Comparison of ENCODE assay signal across 8 cellular contexts in the genomic region with DNA sequence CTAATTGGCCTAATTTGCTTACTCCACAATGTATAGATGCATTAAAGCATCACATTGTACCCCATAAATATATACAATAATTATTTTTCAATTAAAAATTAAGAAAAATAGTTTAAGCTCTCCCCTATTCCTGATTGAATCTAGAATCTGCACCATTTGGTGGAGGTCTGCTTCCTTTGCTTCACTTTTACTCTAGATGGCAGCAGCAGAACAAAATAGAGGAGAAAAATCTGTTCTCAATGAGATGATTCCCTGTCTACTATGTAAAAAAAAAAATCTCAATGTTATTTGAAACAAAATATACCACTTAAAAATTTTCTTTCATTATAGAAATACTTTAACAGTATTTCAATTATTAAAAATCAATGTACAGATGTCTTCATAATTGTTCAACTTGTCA.
DNase-seq lines count a peak whose midpoint lies in the region; ATAC-seq and TF ChIP-seq lines count a peak whose summit lies in the region.

No MANE protein-coding gene starts in this region.

- H2AFZ ChIP-seq in Karpas-422 (ENCODE audit: low read length) = no peak overlapping the region

- no peaks in the 10 kb centered on the region for H3K9me2 ChIP-seq in Karpas-422 (replicated peaks; ENCODE audit: insufficient read depth, low read length)

- H3K9ac ChIP-seq in Karpas-422 (ENCODE audit: low read length) (no peak overlapping the region), colonic mucosa (ENCODE audit: low read depth in 2 of 2, low read length in 2 of 2) (no peak overlapping the region)

- peak; percentile 44 for DNase-seq in DMS153 treated with DMSO at 0.1 percent for 48 hours (lab: John Stamatoyannopoulos, UW; ENCODE audit: unreplicated experiment)
- peak; percentile 69 for DNase-seq in Karpas-422
- DNase-seq in left kidney (ENCODE audit: low read depth, low spot score) = peak; percentile 62
- DNase-seq in activated CD4-positive, alpha-beta memory T cell treated with anti-CD3 and anti-CD28 coated beads, Interleukin-2, amount 10 ng/mL, durations not matched to agents 7 days and 5 days = no peak
- no peak for DNase-seq in mucosa of descending colon
- DNase-seq in colonic mucosa = no peak

- H3K9me3 Mint-ChIP-seq in activated CD4-positive, alpha-beta memory T cell treated with anti-CD3 and anti-CD28 coated beads, Interleukin-2, amount 10 ng/mL, durations not matched to agents 7 days and 5 days = no peaks in the 10 kb centered on the region

- no peak overlapping the region for H3K27ac Mint-ChIP-seq in activated CD4-positive, alpha-beta memory T cell treated with anti-CD3 and anti-CD28 coated beads, Interleukin-2, amount 10 ng/mL, durations not matched to agents 7 days and 5 days

- intact Hi-C loops in mucosa of descending colon (cut with DNase I, micrococcal nuclease) = no loop called here
- intact Hi-C loops in colonic mucosa (cut with DNase I) = loop anchor here (10.0 kb wide), 1 partner anchor 372 kb away; no protein-coding TSS in a partner anchor

- H4K20me1 ChIP-seq in Karpas-422 (ENCODE audit: insufficient read depth, low read depth, low read length) = no peaks in the 10 kb centered on the region

- H3K4me2 ChIP-seq in Karpas-422 (ENCODE audit: low read depth, low read length, poor library complexity, severe bottlenecking) = no peak overlapping the region

- no peaks in the 10 kb centered on the region for H3K9me3 ChIP-seq in Karpas-422 (ENCODE audit: low read length)
- H3K9me3 ChIP-seq in mucosa of descending colon = no peaks in the 10 kb centered on the region
- no peaks in the 10 kb centered on the region for H3K9me3 ChIP-seq in colonic mucosa

- H3K27me3 ChIP-seq in Karpas-422 (ENCODE audit: low read length) = no peaks in the 10 kb centered on the region
- no peaks in the 10 kb centered on the region for H3K27me3 ChIP-seq in colonic mucosa

- H3K4me1 ChIP-seq in Karpas-422 (ENCODE audit: low read length) = no peaks in the 10 kb centered on the region
- H3K4me1 ChIP-seq in mucosa of descending colon (ENCODE audit: low read depth) = no peaks in the 10 kb centered on the region
- no peaks in the 10 kb centered on the region for H3K4me1 ChIP-seq in colonic mucosa

- H3K4me3 Mint-ChIP-seq in activated CD4-positive, alpha-beta memory T cell treated with anti-CD3 and anti-CD28 coated beads, Interleukin-2, amount 10 ng/mL, durations not matched to agents 7 days and 5 days = no peak overlapping the region

- no peaks in the 10 kb centered on the region for H3K27me3 Mint-ChIP-seq in activated CD4-positive, alpha-beta memory T cell treated with anti-CD3 and anti-CD28 coated beads, Interleukin-2, amount 10 ng/mL, durations not matched to agents 7 days and 5 days

- no peaks in the 10 kb centered on the region for H3K36me3 Mint-ChIP-seq in activated CD4-positive, alpha-beta memory T cell treated with anti-CD3 and anti-CD28 coated beads, Interleukin-2, amount 10 ng/mL, durations not matched to agents 7 days and 5 days (ENCODE audit: low read depth)

- POLR2A ChIA-PET in activated CD4-positive, alpha-beta memory T cell treated with anti-CD3 and anti-CD28 coated beads, Interleukin-2, amount 10 ng/mL, durations not matched to agents 7 days and 5 days (lab: Charles Lee) = no interaction called here

- H3K4me3 ChIP-seq in Karpas-422 (ENCODE audit: low read length) = no peak overlapping the region
- H3K4me3 ChIP-seq in mucosa of descending colon = no peak overlapping the region
- no peak overlapping the region for H3K4me3 ChIP-seq in colonic mucosa

- no peaks in the 10 kb centered on the region for H3K4me1 Mint-ChIP-seq in activated CD4-positive, alpha-beta memory T cell treated with anti-CD3 and anti-CD28 coated beads, Interleukin-2, amount 10 ng/mL, durations not matched to agents 7 days and 5 days

- TF ChIP-seq CTCF in mucosa of descending colon (IDR thresholded peaks at IDR 0.05) (no peak), colonic mucosa (IDR thresholded peaks at IDR 0.05) (no peak)

- H3K36me3 ChIP-seq in Karpas-422 (ENCODE audit: insufficient read depth, low read length) (no peaks in the 10 kb centered on the region), mucosa of descending colon (ENCODE audit: low read depth) (no peaks in the 10 kb centered on the region), colonic mucosa (no peaks in the 10 kb centered on the region)

- H3K27ac ChIP-seq in Karpas-422 (ENCODE audit: low read length) (no peak overlapping the region), colonic mucosa (no peak overlapping the region)

- CTCF ChIA-PET in activated CD4-positive, alpha-beta memory T cell treated with anti-CD3 and anti-CD28 coated beads, Interleukin-2, amount 10 ng/mL, durations not matched to agents 7 days and 5 days (lab: Charles Lee) = no interaction called here

- no peaks in the 10 kb centered on the region for H3K79me2 ChIP-seq in Karpas-422 (ENCODE audit: low read length)

- peak; percentile 76; the same call in 2 of the 3 replicates for ATAC-seq in SK-N-SH treated with all-trans-retinoic acid at 6 μM for 48 hours
- ATAC-seq in mucosa of descending colon = no peak
- ATAC-seq in GM18909 (IDR thresholded peaks at IDR 0.05; ENCODE audit: poor library complexity, unreplicated experiment) = no peak

TF ChIP-seq in SK-N-SH treated with all-trans-retinoic acid at 6 μM for 48 hours, 23 proteins besides CTCF, POLR2A, EP300 and RAD21:
- TF ChIP-seq, protein P1, sequence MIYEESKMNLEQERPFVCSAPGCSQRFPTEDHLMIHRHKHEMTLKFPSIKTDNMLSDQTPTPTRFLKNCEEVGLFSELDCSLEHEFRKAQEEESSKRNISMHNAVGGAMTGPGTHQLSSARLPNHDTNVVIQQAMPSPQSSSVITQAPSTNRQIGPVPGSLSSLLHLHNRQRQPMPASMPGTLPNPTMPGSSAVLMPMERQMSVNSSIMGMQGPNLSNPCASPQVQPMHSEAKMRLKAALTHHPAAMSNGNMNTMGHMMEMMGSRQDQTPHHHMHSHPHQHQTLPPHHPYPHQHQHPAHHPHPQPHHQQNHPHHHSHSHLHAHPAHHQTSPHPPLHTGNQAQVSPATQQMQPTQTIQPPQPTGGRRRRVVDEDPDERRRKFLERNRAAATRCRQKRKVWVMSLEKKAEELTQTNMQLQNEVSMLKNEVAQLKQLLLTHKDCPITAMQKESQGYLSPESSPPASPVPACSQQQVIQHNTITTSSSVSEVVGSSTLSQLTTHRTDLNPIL (CRISPR knock-in tag; IDR thresholded peaks at IDR 0.05; ENCODE audit: low read depth) = no peak
- TF ChIP-seq ZNF8 (CRISPR knock-in tag; IDR thresholded peaks at IDR 0.05) = no peak
- TF ChIP-seq RARB (CRISPR knock-in tag; IDR thresholded peaks at IDR 0.05) = no peak
- TF ChIP-seq ARNTL (CRISPR knock-in tag; IDR thresholded peaks at IDR 0.05; ENCODE audit: borderline replicate concordance, low read depth) = no peak
- TF ChIP-seq PPARA (CRISPR knock-in tag; IDR thresholded peaks at IDR 0.05; ENCODE audit: borderline replicate concordance) = no peak
- TF ChIP-seq POU6F1 (CRISPR knock-in tag; IDR thresholded peaks at IDR 0.05; ENCODE audit: borderline replicate concordance, low read depth) = no peak
- TF ChIP-seq TCF4 (CRISPR knock-in tag; IDR thresholded peaks at IDR 0.05; ENCODE audit: borderline replicate concordance) = no peak
- TF ChIP-seq ZNF565 (CRISPR knock-in tag; conservative IDR thresholded peaks at IDR 0.05; ENCODE audit: low read depth) = no peak
- no peak for TF ChIP-seq ZNF70 (CRISPR knock-in tag; IDR thresholded peaks at IDR 0.05)
- TF ChIP-seq ZC3H10 (CRISPR knock-in tag; IDR thresholded peaks at IDR 0.05) = no peak
- TF ChIP-seq, protein P2, sequence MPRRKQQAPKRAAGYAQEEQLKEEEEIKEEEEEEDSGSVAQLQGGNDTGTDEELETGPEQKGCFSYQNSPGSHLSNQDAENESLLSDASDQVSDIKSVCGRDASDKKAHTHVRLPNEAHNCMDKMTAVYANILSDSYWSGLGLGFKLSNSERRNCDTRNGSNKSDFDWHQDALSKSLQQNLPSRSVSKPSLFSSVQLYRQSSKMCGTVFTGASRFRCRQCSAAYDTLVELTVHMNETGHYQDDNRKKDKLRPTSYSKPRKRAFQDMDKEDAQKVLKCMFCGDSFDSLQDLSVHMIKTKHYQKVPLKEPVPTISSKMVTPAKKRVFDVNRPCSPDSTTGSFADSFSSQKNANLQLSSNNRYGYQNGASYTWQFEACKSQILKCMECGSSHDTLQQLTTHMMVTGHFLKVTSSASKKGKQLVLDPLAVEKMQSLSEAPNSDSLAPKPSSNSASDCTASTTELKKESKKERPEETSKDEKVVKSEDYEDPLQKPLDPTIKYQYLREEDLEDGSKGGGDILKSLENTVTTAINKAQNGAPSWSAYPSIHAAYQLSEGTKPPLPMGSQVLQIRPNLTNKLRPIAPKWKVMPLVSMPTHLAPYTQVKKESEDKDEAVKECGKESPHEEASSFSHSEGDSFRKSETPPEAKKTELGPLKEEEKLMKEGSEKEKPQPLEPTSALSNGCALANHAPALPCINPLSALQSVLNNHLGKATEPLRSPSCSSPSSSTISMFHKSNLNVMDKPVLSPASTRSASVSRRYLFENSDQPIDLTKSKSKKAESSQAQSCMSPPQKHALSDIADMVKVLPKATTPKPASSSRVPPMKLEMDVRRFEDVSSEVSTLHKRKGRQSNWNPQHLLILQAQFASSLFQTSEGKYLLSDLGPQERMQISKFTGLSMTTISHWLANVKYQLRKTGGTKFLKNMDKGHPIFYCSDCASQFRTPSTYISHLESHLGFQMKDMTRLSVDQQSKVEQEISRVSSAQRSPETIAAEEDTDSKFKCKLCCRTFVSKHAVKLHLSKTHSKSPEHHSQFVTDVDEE (CRISPR knock-in tag; IDR thresholded peaks at IDR 0.05) = no peak
- TF ChIP-seq CSDC2 (CRISPR knock-in tag; IDR thresholded peaks at IDR 0.05) = no peak
- no peak for TF ChIP-seq ZFP30 (CRISPR knock-in tag; IDR thresholded peaks at IDR 0.05)
- TF ChIP-seq SNAI2 (CRISPR knock-in tag; IDR thresholded peaks at IDR 0.05) = no peak

Comparison
In these comparisons a context has a peak if more than half of its experiments do, and no peak if none do; other contexts are left out.
1. DNase-seq: peak in DMS153 treated with DMSO at 0.1 percent for 48 hours (single experiment), Karpas-422 (single experiment) and left kidney (single experiment); none in activated CD4-positive, alpha-beta memory T cell treated with anti-CD3 and anti-CD28 coated beads, Interleukin-2, amount 10 ng/mL, durations not matched to agents 7 days and 5 days (single experiment), mucosa of descending colon (0 of 3) and colonic mucosa (single experiment).